ENCODE assay signal across 11 cellular contexts in the genomic region with DNA sequence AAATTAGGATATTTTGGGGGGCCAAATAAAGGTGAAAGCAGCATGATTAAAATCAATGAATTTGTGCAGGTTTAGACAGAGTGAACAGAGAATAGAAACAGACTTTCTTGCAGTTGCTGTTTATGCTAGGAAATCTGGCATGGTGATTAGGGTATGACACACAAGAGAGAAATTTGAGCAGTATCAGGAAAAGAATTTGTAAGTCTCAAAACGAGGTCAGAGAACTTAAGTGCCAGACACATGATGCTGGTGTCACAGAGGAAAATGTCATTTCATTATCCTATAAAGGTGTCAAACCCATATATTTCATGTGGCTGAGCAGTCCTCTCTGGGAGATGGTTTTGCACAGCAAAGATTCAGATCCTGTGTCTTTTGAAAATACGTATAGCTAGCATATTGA. TPM values are rescaled to one million over a fixed set of nuclear protein-coding genes. Genes with fewer than 3 reads are reported as not detected.
DNase-seq lines count a peak whose midpoint lies in the region; ATAC-seq, FAIRE-seq and TF ChIP-seq lines count a peak whose summit lies in the region.
"Had no signal": no experiment of that assay in that cellular context is flagged by ENCODE, and none has a peak within 500 bp of the region (broad histone marks: within the 10 kb centered on the region; RNA-seq: fewer than 3 reads in every experiment).

No MANE protein-coding gene starts in this region.

- no peak for TF ChIP-seq CTCF in gastroesophageal sphincter (IDR thresholded peaks at IDR 0.05)

- peaks cover 35% of the 10 kb centered on the region for H3K4me1 ChIP-seq in SJSA1 (replicated peaks)
- H3K4me1 ChIP-seq in gastroesophageal sphincter: peaks cover 0 to 17% (median 0%) of the 10 kb centered on the region in 3 donors
- peaks cover 23% of the 10 kb centered on the region for H3K4me1 ChIP-seq in skeletal muscle satellite cell (ENCODE audit: control insufficient read depth, insufficient read depth, low read length)

- TF ChIP-seq POLR2A in GM12892 (IDR thresholded peaks at IDR 0.05; ENCODE audit: low read depth, low read length) (no peak), gastroesophageal sphincter (IDR thresholded peaks at IDR 0.05) (no peak)

- H3K9me3 ChIP-seq in SJSA1 (replicated peaks) (no peaks in the 10 kb centered on the region), gastroesophageal sphincter (no peaks in the 10 kb centered on the region), skeletal muscle satellite cell (replicated peaks; ENCODE audit: low read length) (no peaks in the 10 kb centered on the region)

- peak; percentile 71 for ATAC-seq in gastroesophageal sphincter
- no peak for ATAC-seq in HG02840 (IDR thresholded peaks at IDR 0.05; ENCODE audit: low FRiP score, unreplicated experiment)

- H3K27me3 ChIP-seq in SJSA1 (replicated peaks) (no peaks in the 10 kb centered on the region), gastroesophageal sphincter (no peaks in the 10 kb centered on the region), skeletal muscle satellite cell (ENCODE audit: control insufficient read depth, insufficient read depth, low read length) (no peaks in the 10 kb centered on the region)

- H3K36me3 ChIP-seq in SJSA1 (no peaks in the 10 kb centered on the region), gastroesophageal sphincter (no peaks in the 10 kb centered on the region), skeletal muscle satellite cell (ENCODE audit: insufficient read depth, low read length) (no peaks in the 10 kb centered on the region)

- H3K27ac ChIP-seq in SJSA1 (peak overlapping the region; percentile 75), gastroesophageal sphincter (peak overlapping the region in 3 of 4 donors; percentile 38 to 51 (median 42))

- DNase-seq in GM12892 (ENCODE audit: insufficient read length) (no peak), SJSA1 (ENCODE audit: low read depth in 1 of 2, low spot score in 2 of 2) (peak in 1 of 2 experiments; percentile 75), ureter (ENCODE audit: low spot score) (no peak), COLO668 (lab: John Stamatoyannopoulos, UW; ENCODE audit: unreplicated experiment) (no peak), KG1 (lab: John Stamatoyannopoulos, UW) (no peak)
- DNase-seq: activated naive CD8-positive, alpha-beta T cell treated with anti-CD3 and anti-CD28 coated beads for 36 hours; glutamatergic neuron had no signal

- H3K4me3 ChIP-seq in SJSA1: no peak overlapping the region
- H3K4me3 ChIP-seq in gastroesophageal sphincter: no peak overlapping the region
- H3K4me3 ChIP-seq in skeletal muscle satellite cell (ENCODE audit: low read length): no peak overlapping the region

- peak; percentile 30 for FAIRE-seq in GM12892 (lab: Jason Lieb, UNC)

- WGBS in gastroesophageal sphincter (ENCODE audit: low coverage in 1 of 2), 2 donors: 17 to 50% methylated on average over 2 of the region's 2 CpGs

- peak overlapping the region; percentile 37 for H3K4me2 ChIP-seq in skeletal muscle satellite cell (ENCODE audit: low read length)

- no peak for TF ChIP-seq EP300 in gastroesophageal sphincter (IDR thresholded peaks at IDR 0.05)

- H3K9ac ChIP-seq in skeletal muscle satellite cell (ENCODE audit: low read depth, low read length): no peak overlapping the region

RNA-seq across cellular contexts. Expression of a gene that starts 15.7 kb away (rescaled TPM):
- polyA plus RNA-seq in GM12892 (2012; ENCODE audit: missing spikeins): 0.11 TPM
- total RNA-seq in SJSA1 (2014; rRNA removed; shearing (Covaris generic)): 0.74 TPM in 1 of 2 replicates, not detected in the other
- total RNA-seq in gastroesophageal sphincter (1 to 10 TPM; 3.0 to 5.5 (median 4.4) TPM), ureter (0.49 TPM)
- total RNA-seq in skeletal muscle satellite cell (2012; rRNA removed): 0.25 and 0.66 TPM in 2 replicates
- total RNA-seq: activated naive CD8-positive, alpha-beta T cell treated with anti-CD3 and anti-CD28 coated beads for 36 hours; natural killer cell treated with Interleukin-12 subunit alpha and Interleukin-12 subunit beta and Interleukin-15 and Interleukin-18, amount 100 ng/mL, for 72 hours had no signal

RNA-seq across cellular contexts. Expression of a gene that starts 54.3 kb away (rescaled TPM):
- polyA plus RNA-seq in GM12892 (2012; ENCODE audit: missing spikeins): 0.13 TPM
- 1.3 TPM in 1 of 2 replicates, not detected in the other for total RNA-seq in SJSA1 (2014; rRNA removed; shearing (Covaris generic))
- under 1 TPM in 1 of 4 donors, not detected in 3; 0.15 TPM for total RNA-seq in gastroesophageal sphincter
- total RNA-seq in skeletal muscle satellite cell (2012; rRNA removed): not detected in 2 replicates
- not detected for total RNA-seq in ureter
- total RNA-seq: activated naive CD8-positive, alpha-beta T cell treated with anti-CD3 and anti-CD28 coated beads for 36 hours; natural killer cell treated with Interleukin-12 subunit alpha and Interleukin-12 subunit beta and Interleukin-15 and Interleukin-18, amount 100 ng/mL, for 72 hours had no signal
